Comparison of ENCODE assay signal across 9 cellular contexts in the genomic region with DNA sequence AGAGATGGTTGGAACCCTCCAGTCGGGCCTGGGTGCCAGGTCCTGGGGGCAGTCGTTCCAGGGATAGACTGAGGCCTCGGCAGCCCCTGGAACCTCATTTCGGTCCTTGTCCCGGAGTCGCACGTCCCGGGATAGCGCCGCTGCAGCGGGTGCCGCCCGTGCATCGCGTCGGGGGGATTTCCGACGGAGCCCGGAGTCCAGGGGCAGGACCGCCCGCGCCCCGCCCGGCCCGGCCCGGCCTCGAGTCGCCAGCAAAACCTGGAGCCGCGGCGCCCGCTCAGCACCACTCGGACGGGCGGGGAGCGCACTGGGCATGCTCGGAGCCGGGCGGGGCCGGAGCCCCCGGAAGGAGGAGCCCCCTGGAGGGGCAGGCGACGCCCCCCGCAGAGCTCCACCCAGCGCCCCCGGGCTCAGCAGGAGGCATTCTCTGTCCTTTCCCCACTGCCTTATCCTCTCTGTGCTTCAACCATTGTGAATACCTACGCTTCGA. TPM values are rescaled to one million over a fixed set of nuclear protein-coding genes. Genes with fewer than 3 reads are reported as not detected.
DNase-seq lines count a peak whose midpoint lies in the region; ATAC-seq, FAIRE-seq and TF ChIP-seq lines count a peak whose summit lies in the region.
"Had no signal": no experiment of that assay in that cellular context is flagged by ENCODE, and none has a peak within 500 bp of the region (broad histone marks: within the 10 kb centered on the region; RNA-seq: fewer than 3 reads in every experiment).

No MANE protein-coding gene starts in this region.

- H3K36me3 ChIP-seq in Panc1 (ENCODE audit: control insufficient read depth, insufficient read depth, low read length) (no peaks in the 10 kb centered on the region), parathyroid adenoma (ENCODE audit: control insufficient read depth, insufficient read depth, low read length) (no peaks in the 10 kb centered on the region)

- FAIRE-seq in frontal cortex (lab: Jason Lieb, UNC) = no peak

- no peaks in the 10 kb centered on the region for H3K79me2 ChIP-seq in parathyroid adenoma

- TF ChIP-seq CTCF in Panc1 (IDR thresholded peaks at IDR 0.05) (no peak), parathyroid adenoma (IDR thresholded peaks at IDR 0.05) (no peak)

- H3K9me3 ChIP-seq in Panc1 (ENCODE audit: control insufficient read depth, insufficient read depth, low read depth, low read length) (no peaks in the 10 kb centered on the region), parathyroid adenoma (ENCODE audit: control insufficient read depth, low read length) (no peaks in the 10 kb centered on the region)

- in situ Hi-C loops in Panc1 (cut with HindIII; ENCODE audit: low pct_unique_long_range_greater_than_20kb, low sequenced_read_pairs) = no loop called here

- H3K4me1 ChIP-seq in Panc1 (ENCODE audit: control insufficient read depth, insufficient read depth, low read length) = peaks cover 19% of the 10 kb centered on the region
- H3K4me1 ChIP-seq in parathyroid adenoma = no peaks in the 10 kb centered on the region

- H3K4me3 ChIP-seq in Panc1 (ENCODE audit: low read depth in 2 of 2, low read length in 2 of 2) (peak overlapping the region; percentile 52 to 72), parathyroid adenoma (ENCODE audit: low read depth, low read length) (no peak overlapping the region)

- BruUV-seq in Panc1 (replicated peaks; lab: Mats Ljungman, UMichigan) = no TSS peak

- H3K27me3 ChIP-seq in Panc1 (ENCODE audit: control insufficient read depth, insufficient read depth, low read length) (no peaks in the 10 kb centered on the region; the same call in 1 of the 2 replicates), parathyroid adenoma (ENCODE audit: control insufficient read depth, insufficient read depth, low read length) (no peaks in the 10 kb centered on the region)

- CTCF ChIA-PET in Panc1 (lab: Charles Lee) = no interaction called here

- intact Hi-C loops in Panc1 (cut with micrococcal nuclease; ENCODE audit: unreplicated experiment) = no loop called here

- ATAC-seq in Panc1 (peak; percentile 91), HG03175 (IDR thresholded peaks at IDR 0.05; ENCODE audit: unreplicated experiment) (no peak), HG02973 (IDR thresholded peaks at IDR 0.05; ENCODE audit: unreplicated experiment) (no peak), HG02938 (IDR thresholded peaks at IDR 0.05; ENCODE audit: unreplicated experiment) (no peak), HG02852 (IDR thresholded peaks at IDR 0.05; ENCODE audit: unreplicated experiment) (no peak)

- H3K4me2 ChIP-seq in parathyroid adenoma (ENCODE audit: low read length) = peak overlapping the region; percentile 43

- DNase-seq in DMS53 (lab: John Stamatoyannopoulos, UW) (peak; percentile 81), Panc1 (ENCODE audit: low read depth, low spot score) (no peak), frontal cortex (ENCODE audit: low spot score in 2 of 2) (peak; percentile 40 to 51)
- DNase-seq: stimulated activated CD4-positive, alpha-beta T cell treated with anti-CD3 and anti-CD28 coated beads, Interleukin-2, amount 100 ng/mL, for 48 hours had no signal

- H2AFZ ChIP-seq in parathyroid adenoma = peak overlapping the region; percentile 75

- H3K27ac ChIP-seq in Panc1 (ENCODE audit: low read length) (peak overlapping the region; percentile 78), parathyroid adenoma (no peak overlapping the region)

- no peak overlapping the region for H3K9ac ChIP-seq in parathyroid adenoma

- POLR2A ChIA-PET in Panc1 (lab: Charles Lee) = no interaction called here

RNA-seq across cellular contexts. Expression of a gene that starts 1.6 kb away (rescaled TPM):
- total RNA-seq in Panc1 (2021; ENCODE audit: unreplicated experiment) (10.4 TPM), frontal cortex (3.3 TPM)
- polyA plus RNA-seq in Panc1 (2012; ENCODE audit: insufficient read length) = 6.7 TPM
